In the genomic region with DNA sequence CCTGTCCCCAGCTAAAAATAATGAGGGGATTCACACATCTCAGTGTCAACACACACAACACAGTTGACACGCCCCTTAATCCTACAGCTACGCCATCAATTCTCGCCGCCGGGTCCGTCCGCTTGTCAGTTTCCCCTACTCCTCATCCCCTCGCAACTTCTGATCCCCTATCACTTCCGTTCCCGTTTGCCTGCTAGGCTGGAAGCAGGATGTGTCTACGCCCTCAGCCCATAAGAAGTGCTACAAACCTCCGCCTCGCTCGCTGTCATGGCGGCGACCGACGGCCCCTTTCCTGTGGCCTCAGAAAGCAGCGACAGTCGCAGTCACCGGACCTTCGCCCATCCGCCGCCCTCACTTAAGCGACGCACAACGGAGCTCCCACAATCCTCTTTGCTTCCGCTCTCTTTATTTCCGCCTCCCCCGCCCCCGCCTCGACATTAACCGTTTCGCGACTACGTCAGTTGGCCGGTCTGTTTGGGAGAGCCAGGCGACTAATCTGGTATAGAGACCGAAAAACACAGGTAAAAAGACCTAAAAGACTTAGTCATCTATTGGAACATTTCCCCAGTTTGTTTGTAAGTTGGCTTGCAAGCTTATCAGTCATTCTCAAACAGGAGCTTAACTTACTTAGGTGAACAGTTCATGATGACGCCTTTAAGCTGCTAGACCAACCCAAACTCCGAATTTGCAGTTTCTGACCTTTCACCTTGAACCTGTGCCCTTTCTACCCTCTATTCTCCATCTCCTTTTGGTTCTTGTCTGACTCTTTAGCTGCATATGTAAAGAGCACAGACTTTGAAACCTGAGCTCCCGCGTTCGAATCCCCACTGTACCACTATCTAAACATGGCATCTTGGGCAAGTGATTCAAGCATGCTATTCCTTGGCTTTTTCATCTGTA, we compare ENCODE assay signal across 1 cellular context.
A peak's percentile ranks its signal among the peaks of the same experiment; 100 is the strongest.
TF ChIP-seq lines count a peak whose summit lies in the region.

A gene with protein sequence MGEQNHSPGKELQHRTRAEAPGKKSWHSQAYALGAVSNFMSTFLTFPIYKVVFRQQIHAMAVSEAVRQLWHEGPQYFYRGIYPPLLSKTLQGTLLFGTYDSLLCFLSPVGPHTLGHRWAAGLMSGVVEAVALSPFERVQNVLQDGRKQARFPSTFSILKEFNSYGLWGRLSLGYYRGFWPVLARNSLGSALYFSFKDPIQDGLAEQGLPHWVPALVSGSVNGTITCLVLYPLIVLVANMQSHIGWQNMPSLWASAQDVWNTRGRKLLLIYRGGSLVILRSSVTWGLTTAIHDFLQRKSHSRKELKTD (minus strand): TSS at position 380 of the 900 bp plus-strand sequence. CDS start 51,752 bp downstream, outside the sequence.

TF ChIP-seq in A549, 52 proteins besides CTCF, POLR2A, EP300 and RAD21 (continued from another document):
- TF ChIP-seq, protein P1, sequence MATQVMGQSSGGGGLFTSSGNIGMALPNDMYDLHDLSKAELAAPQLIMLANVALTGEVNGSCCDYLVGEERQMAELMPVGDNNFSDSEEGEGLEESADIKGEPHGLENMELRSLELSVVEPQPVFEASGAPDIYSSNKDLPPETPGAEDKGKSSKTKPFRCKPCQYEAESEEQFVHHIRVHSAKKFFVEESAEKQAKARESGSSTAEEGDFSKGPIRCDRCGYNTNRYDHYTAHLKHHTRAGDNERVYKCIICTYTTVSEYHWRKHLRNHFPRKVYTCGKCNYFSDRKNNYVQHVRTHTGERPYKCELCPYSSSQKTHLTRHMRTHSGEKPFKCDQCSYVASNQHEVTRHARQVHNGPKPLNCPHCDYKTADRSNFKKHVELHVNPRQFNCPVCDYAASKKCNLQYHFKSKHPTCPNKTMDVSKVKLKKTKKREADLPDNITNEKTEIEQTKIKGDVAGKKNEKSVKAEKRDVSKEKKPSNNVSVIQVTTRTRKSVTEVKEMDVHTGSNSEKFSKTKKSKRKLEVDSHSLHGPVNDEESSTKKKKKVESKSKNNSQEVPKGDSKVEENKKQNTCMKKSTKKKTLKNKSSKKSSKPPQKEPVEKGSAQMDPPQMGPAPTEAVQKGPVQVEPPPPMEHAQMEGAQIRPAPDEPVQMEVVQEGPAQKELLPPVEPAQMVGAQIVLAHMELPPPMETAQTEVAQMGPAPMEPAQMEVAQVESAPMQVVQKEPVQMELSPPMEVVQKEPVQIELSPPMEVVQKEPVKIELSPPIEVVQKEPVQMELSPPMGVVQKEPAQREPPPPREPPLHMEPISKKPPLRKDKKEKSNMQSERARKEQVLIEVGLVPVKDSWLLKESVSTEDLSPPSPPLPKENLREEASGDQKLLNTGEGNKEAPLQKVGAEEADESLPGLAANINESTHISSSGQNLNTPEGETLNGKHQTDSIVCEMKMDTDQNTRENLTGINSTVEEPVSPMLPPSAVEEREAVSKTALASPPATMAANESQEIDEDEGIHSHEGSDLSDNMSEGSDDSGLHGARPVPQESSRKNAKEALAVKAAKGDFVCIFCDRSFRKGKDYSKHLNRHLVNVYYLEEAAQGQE (IDR thresholded peaks at IDR 0.05) = no peak
- peak in 1 of 2 experiments; percentile 79; a peak in 4 of 5 replicates for TF ChIP-seq JUN (IDR thresholded peaks at IDR 0.05)
